In genomic region chr4:36351082-36351666, GRCh38 we compare ENCODE assay signal across 8 cellular contexts.
DNase-seq lines count a peak whose midpoint lies in the region; ATAC-seq lines count a peak whose summit lies in the region.

No MANE protein-coding gene starts in this region.

- H3K4me1 Mint-ChIP-seq in activated CD4-positive, alpha-beta memory T cell treated with anti-CD3 and anti-CD28 coated beads, Interleukin-2, amount 10 ng/mL, durations not matched to agents 7 days and 5 days = peaks cover 36% of the 10 kb centered on the region

- POLR2A ChIA-PET in activated CD4-positive, alpha-beta memory T cell treated with anti-CD3 and anti-CD28 coated beads, Interleukin-2, amount 10 ng/mL, durations not matched to agents 7 days and 5 days (lab: Charles Lee) = no interaction called here

- no peak overlapping the region for H3K27ac Mint-ChIP-seq in activated CD4-positive, alpha-beta memory T cell treated with anti-CD3 and anti-CD28 coated beads, Interleukin-2, amount 10 ng/mL, durations not matched to agents 7 days and 5 days

- peak; percentile 46 for ATAC-seq in HG02884 (IDR thresholded peaks at IDR 0.05; ENCODE audit: unreplicated experiment)

- H3K36me3 Mint-ChIP-seq in activated CD4-positive, alpha-beta memory T cell treated with anti-CD3 and anti-CD28 coated beads, Interleukin-2, amount 10 ng/mL, durations not matched to agents 7 days and 5 days (ENCODE audit: low read depth) = no peaks in the 10 kb centered on the region

- CTCF ChIA-PET in activated CD4-positive, alpha-beta memory T cell treated with anti-CD3 and anti-CD28 coated beads, Interleukin-2, amount 10 ng/mL, durations not matched to agents 7 days and 5 days (lab: Charles Lee) = interaction anchor here (1.1 to 4.2 kb wide), 3 partner anchors 48 to 51 kb away, joined by 3 to 61 read pairs (median 36); no protein-coding TSS in a partner anchor

- no peaks in the 10 kb centered on the region for H3K9me3 Mint-ChIP-seq in activated CD4-positive, alpha-beta memory T cell treated with anti-CD3 and anti-CD28 coated beads, Interleukin-2, amount 10 ng/mL, durations not matched to agents 7 days and 5 days

- peak; percentile 21 to 75 (median 68) for DNase-seq in NCI-H1417 (lab: John Stamatoyannopoulos, UW)
- no peak for DNase-seq in NCI-H1417 treated with DMSO at 0.1 percent for 48 hours (lab: John Stamatoyannopoulos, UW)
- DNase-seq in NCI-H460 (ENCODE audit: extremely low read depth, low read depth) = peak; percentile 60
- peak; percentile 79 for DNase-seq in activated CD4-positive, alpha-beta memory T cell treated with anti-CD3 and anti-CD28 coated beads, Interleukin-2, amount 10 ng/mL, durations not matched to agents 7 days and 5 days
- DNase-seq in effector CD8-positive, alpha-beta T cell (lab: John Stamatoyannopoulos, UW) = peak; percentile 53
- DNase-seq in middle frontal gyrus (ENCODE audit: extremely low spot score, low spot score) = peak; percentile 81
- peak; percentile 52 for DNase-seq in stimulated activated CD8-positive, alpha-beta memory T cell treated with anti-CD3 and anti-CD28 coated beads, Interleukin-7, amount 100 ng/mL, for 24 hours (ENCODE audit: low read depth)

- H3K4me3 Mint-ChIP-seq in activated CD4-positive, alpha-beta memory T cell treated with anti-CD3 and anti-CD28 coated beads, Interleukin-2, amount 10 ng/mL, durations not matched to agents 7 days and 5 days = no peak overlapping the region

- peaks cover 3% of the 10 kb centered on the region for H3K27me3 Mint-ChIP-seq in activated CD4-positive, alpha-beta memory T cell treated with anti-CD3 and anti-CD28 coated beads, Interleukin-2, amount 10 ng/mL, durations not matched to agents 7 days and 5 days
